In the genomic region with DNA sequence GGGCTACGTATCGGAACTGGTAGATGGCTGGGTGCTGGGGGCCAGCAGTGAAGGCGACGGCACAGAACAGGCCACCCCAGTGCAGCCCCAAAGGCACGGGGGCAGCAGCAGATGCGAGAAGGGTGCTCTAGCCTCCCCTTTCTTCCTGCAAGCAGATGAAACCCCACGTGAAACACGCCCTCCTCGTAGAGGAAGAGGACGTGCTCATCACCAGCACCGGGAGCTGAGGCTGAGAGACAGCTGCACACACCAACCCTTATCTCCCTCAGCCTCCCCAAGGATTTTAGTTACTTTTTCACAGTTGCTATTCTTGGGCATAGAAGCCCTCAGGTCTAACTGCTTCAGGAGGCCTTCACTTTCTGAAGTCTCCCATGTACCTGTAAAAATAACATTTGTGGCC, we compare ENCODE assay signal across 15 cellular contexts. TPM values are rescaled to one million over a fixed set of nuclear protein-coding genes. Genes with fewer than 3 reads are reported as not detected.
DNase-seq lines count a peak whose midpoint lies in the region; ATAC-seq and TF ChIP-seq lines count a peak whose summit lies in the region.
"Had no signal": no experiment of that assay in that cellular context is flagged by ENCODE, and none has a peak within 500 bp of the region (broad histone marks: within the 10 kb centered on the region; RNA-seq: fewer than 3 reads in every experiment).

No MANE protein-coding gene starts in this region.

- WGBS in sigmoid colon, 2 donors: 40 to 44% methylated on average over 11 of the region's 11 CpGs

- peaks cover 76 to 100% (median 97%) of the 10 kb centered on the region in 11 experiments for H4K20me1 ChIP-seq in BLaER1 treated with 17β-estradiol and CSF1 and Interleukin-3, amounts not matched to agents 10 nM and 100 nM

- peaks cover 0 to 21% (median 8%) of the 10 kb centered on the region in 11 experiments; a peak in 14 of 22 replicates for H3K36me3 ChIP-seq in BLaER1 treated with 17β-estradiol and CSF1 and Interleukin-3, amounts not matched to agents 10 nM and 100 nM
- no peaks in the 10 kb centered on the region for H3K36me3 ChIP-seq in sigmoid colon
- H3K36me3 ChIP-seq: upper lobe of left lung had no signal

- peaks cover 26 to 52% (median 37%) of the 10 kb centered on the region in 3 donors for H3K4me1 Mint-ChIP-seq in IgD-negative memory B cell

- H3K4me3 ChIP-seq in BLaER1 treated with 17β-estradiol and CSF1 and Interleukin-3, amounts not matched to agents 10 nM and 100 nM: peak overlapping the region; percentile 1 to 64 (median 54); a peak in 17 of 20 replicates
- H3K4me3 ChIP-seq in fibroblast of mammary gland (ENCODE audit: control insufficient read depth, low read depth, low read length) (no peak overlapping the region), sigmoid colon (peak overlapping the region in 3 of 4 donors; percentile 28 to 40 (median 35))

- TF ChIP-seq CTCF in fibroblast of mammary gland (conservative IDR thresholded peaks at IDR 0.05; ENCODE audit: control insufficient read depth, insufficient read depth, low read depth, low read length) (no peak), sigmoid colon (IDR thresholded peaks at IDR 0.05) (no peak)

- H3K27me3 ChIP-seq in BLaER1 treated with 17β-estradiol and CSF1 and Interleukin-3, amounts not matched to agents 10 nM and 100 nM: no peaks in the 10 kb centered on the region
- H3K27me3 ChIP-seq in sigmoid colon: no peaks in the 10 kb centered on the region
- H3K27me3 ChIP-seq: ascending aorta, upper lobe of left lung had no signal

- no peak for ATAC-seq in HG03378 (IDR thresholded peaks at IDR 0.05; ENCODE audit: unreplicated experiment)
- ATAC-seq: PC-3 had no signal

- peak overlapping the region in 1 of 4 donors; percentile 51 for H3K4me3 Mint-ChIP-seq in IgD-negative memory B cell

- H3K36me3 Mint-ChIP-seq in IgD-negative memory B cell: no peaks in the 10 kb centered on the region

- TF ChIP-seq POLR2A in sigmoid colon (IDR thresholded peaks at IDR 0.05): no peak

- TF ChIP-seq EP300 in sigmoid colon (IDR thresholded peaks at IDR 0.05): no peak

- peak overlapping the region in 8 of 11 experiments; percentile 69 to 82 (median 76); a peak in 16 of 22 replicates for H3K27ac ChIP-seq in BLaER1 treated with 17β-estradiol and CSF1 and Interleukin-3, amounts not matched to agents 10 nM and 100 nM
- peak overlapping the region; percentile 80 to 89 (median 82) for H3K27ac ChIP-seq in sigmoid colon

- peak overlapping the region; percentile 56 to 86 (median 64) for H3K27ac Mint-ChIP-seq in IgD-negative memory B cell

- peaks cover 91 to 100% (median 99%) of the 10 kb centered on the region in 10 experiments for H3K4me1 ChIP-seq in BLaER1 treated with 17β-estradiol and CSF1 and Interleukin-3, amounts not matched to agents 10 nM and 100 nM
- peaks cover 0 to 96% (median 91%) of the 10 kb centered on the region in 4 donors for H3K4me1 ChIP-seq in sigmoid colon

- peak overlapping the region; percentile 1 to 81 (median 71); a peak in 19 of 22 replicates for H3K9ac ChIP-seq in BLaER1 treated with 17β-estradiol and CSF1 and Interleukin-3, amounts not matched to agents 10 nM and 100 nM

- DNase-seq in fibroblast of mammary gland (ENCODE audit: low read depth) (peak; percentile 47), sigmoid colon (no peak), NCI-H748 (lab: John Stamatoyannopoulos, UW; ENCODE audit: unreplicated experiment) (no peak)
- DNase-seq in activated CD4-positive, alpha-beta T cell treated with anti-CD3 and anti-CD28 coated beads for 48 hours: no peak
- DNase-seq in effector CD8-positive, alpha-beta T cell (lab: John Stamatoyannopoulos, UW): no peak
- DNase-seq: activated CD8-positive, alpha-beta memory T cell treated with anti-CD3 and anti-CD28 coated beads, Interleukin-2, amount 50 U/mL, for 4 hours; C1 segment of cervical spinal cord; GF-D8; NCI-H1694 treated with DMSO at 0.1 percent for 48 hours; PC-3; upper lobe of left lung had no signal

- H3K4me2 ChIP-seq in BLaER1 treated with 17β-estradiol and CSF1 and Interleukin-3, amounts not matched to agents 10 nM and 100 nM: peak overlapping the region; percentile 92 to 100 (median 98)

- H3K27me3 Mint-ChIP-seq in IgD-negative memory B cell: no peaks in the 10 kb centered on the region

- no peaks in the 10 kb centered on the region for H3K9me3 Mint-ChIP-seq in IgD-negative memory B cell

- intact Hi-C loops in sigmoid colon (cut with DNase I): no loop called here

- no peaks in the 10 kb centered on the region for H3K9me3 ChIP-seq in BLaER1 treated with 17β-estradiol and CSF1 and Interleukin-3, amounts not matched to agents 10 nM and 100 nM (replicated peaks in 1 of 11)
- H3K9me3 ChIP-seq in sigmoid colon: no peaks in the 10 kb centered on the region
- H3K9me3 ChIP-seq: ascending aorta, upper lobe of left lung had no signal

RNA-seq across cellular contexts. Expression of a gene that starts 11.9 kb away (rescaled TPM):
- polyA plus RNA-seq in IgD-negative memory B cell (2.8 TPM), sigmoid colon (10 to 100 TPM; 25.2 to 38.3 (median 26.1) TPM)
- 10 to 100 TPM; 11.0 to 14.1 (median 12.1) TPM for total RNA-seq in sigmoid colon

RNA-seq across cellular contexts. Expression of a gene that starts 31.9 kb away (rescaled TPM):
- polyA plus RNA-seq in IgD-negative memory B cell: 19.5 TPM
- 10 to 100 TPM; 25.3 to 57.4 (median 34.1) TPM for total RNA-seq in sigmoid colon
- polyA plus RNA-seq in sigmoid colon: 10 to 100 TPM; 11.4 to 27.9 (median 14.3) TPM
